9 cellular contexts compared by ENCODE assay signal in the genomic region with DNA sequence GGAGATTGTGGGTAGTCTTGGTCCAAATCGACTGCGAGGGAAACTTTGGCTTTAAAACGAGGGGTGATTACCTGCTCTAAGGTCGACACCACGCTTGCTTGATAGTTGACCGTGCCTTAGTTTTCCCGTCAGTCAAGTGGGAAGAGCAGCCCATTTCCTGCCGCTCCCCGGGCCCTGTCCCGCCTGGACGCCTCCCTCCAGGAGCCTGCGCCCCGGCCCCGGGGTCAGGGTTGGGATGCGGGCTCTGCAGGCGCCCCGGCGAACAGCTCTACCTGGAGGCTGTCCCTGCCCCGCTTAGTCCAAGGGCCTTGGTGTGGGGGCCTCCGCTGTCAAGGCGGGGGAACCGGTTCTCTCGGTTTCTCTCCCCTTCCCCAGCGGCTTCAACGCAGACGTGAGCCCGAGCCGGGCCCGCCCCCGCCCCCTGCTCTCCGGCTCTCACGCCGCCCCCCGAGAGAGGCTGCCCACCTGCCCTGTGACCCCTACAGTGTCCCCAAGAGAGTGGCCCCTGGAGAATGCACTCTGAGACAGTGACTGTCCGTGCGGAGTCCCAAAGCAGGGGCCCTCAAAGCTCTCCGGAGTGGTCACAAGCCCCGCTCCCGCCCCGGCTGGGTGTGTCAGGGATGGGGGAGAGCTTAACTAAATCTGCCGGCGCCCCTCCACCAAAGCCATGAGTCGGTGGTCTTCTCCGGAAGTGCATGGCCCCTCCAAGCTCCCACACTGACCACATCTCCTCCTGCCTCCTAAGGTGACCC.
DNase-seq lines count a peak whose midpoint lies in the region; ATAC-seq, FAIRE-seq and TF ChIP-seq lines count a peak whose summit lies in the region.
"Had no signal": no experiment of that assay in that cellular context is flagged by ENCODE, and none has a peak within 500 bp of the region (broad histone marks: within the 10 kb centered on the region; RNA-seq: fewer than 3 reads in every experiment).

No MANE protein-coding gene starts in this region.

- no peak overlapping the region for H3K14ac ChIP-seq in H1 (ENCODE audit: insufficient read length)

- peak overlapping the region; percentile 62 to 89 for H3K4me2 ChIP-seq in H1 (ENCODE audit: insufficient read depth in 1 of 2, low read depth in 2 of 2, low read length in 2 of 2)

- H3K23me2 ChIP-seq in H1 (ENCODE audit: low read depth, low read length) = peaks cover 14% of the 10 kb centered on the region; the same call in 1 of the 2 replicates

- no peaks in the 10 kb centered on the region for H3K9me3 ChIP-seq in CD4-positive, CD25-positive, alpha-beta regulatory T cell (ENCODE audit: control insufficient read depth in 2 of 2, low read length in 2 of 2)
- H3K9me3 ChIP-seq in NT2/D1 (ENCODE audit: insufficient read depth, low read length) (no peaks in the 10 kb centered on the region), H1 (ENCODE audit: insufficient read depth in 2 of 2, low read depth in 1 of 2, low read length in 1 of 2) (no peaks in the 10 kb centered on the region)

- H4K5ac ChIP-seq in H1 (ENCODE audit: insufficient read length, low read depth, low read length) = no peak overlapping the region

- peaks cover 45% of the 10 kb centered on the region for H3K4me1 ChIP-seq in CD4-positive, CD25-positive, alpha-beta regulatory T cell (ENCODE audit: control insufficient read depth, insufficient read depth, low read length, poor library complexity, severe bottlenecking)
- H3K4me1 ChIP-seq in NT2/D1 (ENCODE audit: insufficient read depth, insufficient read length) (peaks cover 25% of the 10 kb centered on the region), H1 (replicated peaks in 1 of 4; ENCODE audit: control insufficient read depth in 3 of 4, insufficient read depth in 4 of 4, low read length in 3 of 4) (peaks cover 3 to 24% (median 9%) of the 10 kb centered on the region in 4 experiments)

- DNase-seq in CD4-positive, CD25-positive, alpha-beta regulatory T cell = no peak
- DNase-seq in NT2/D1 (ENCODE audit: low read depth, low spot score) (no peak), H1 (ENCODE audit: low read depth in 1 of 2, low spot score in 2 of 2) (peak in 1 of 2 experiments; percentile 75), natural killer cell (no peak), HPDE6-E6E7 (ENCODE audit: extremely low spot score) (no peak), medulla oblongata (ENCODE audit: extremely low spot score) (no peak)
- DNase-seq in stimulated activated CD4-positive, alpha-beta T cell treated with anti-CD3 and anti-CD28 coated beads, Interleukin-15, amount 100 ng/mL, for 24 hours = no peak
- DNase-seq: NCI-H2081 treated with DMSO at 0.1 percent for 48 hours had no signal

- no peak overlapping the region for H2BK5ac ChIP-seq in H1 (ENCODE audit: low read depth, low read length)

- no peak overlapping the region for H2BK12ac ChIP-seq in H1 (ENCODE audit: low read depth, low read length)

- no peak overlapping the region for H3K4ac ChIP-seq in H1 (replicated peaks; ENCODE audit: insufficient read length, low read depth, low read length)

- H3K36me3 Mint-ChIP-seq in CD4-positive, CD25-positive, alpha-beta regulatory T cell = no peaks in the 10 kb centered on the region
- H3K36me3 Mint-ChIP-seq in natural killer cell = no peaks in the 10 kb centered on the region

- H3K27me3 Mint-ChIP-seq in CD4-positive, CD25-positive, alpha-beta regulatory T cell = peaks cover 13% of the 10 kb centered on the region
- H3K27me3 Mint-ChIP-seq in natural killer cell (ENCODE audit: low read depth in 2 of 2) = no peaks in the 10 kb centered on the region

- no peak for ATAC-seq in CD4-positive, CD25-positive, alpha-beta regulatory T cell (ENCODE audit: low read depth in 2 of 2)
- ATAC-seq in natural killer cell = no peak
- ATAC-seq in GM19397 (IDR thresholded peaks at IDR 0.05; ENCODE audit: unreplicated experiment) = no peak

- H3K79me2 ChIP-seq in H1 (ENCODE audit: control insufficient read depth in 1 of 2, insufficient read depth in 2 of 2, low read length in 2 of 2) = no peaks in the 10 kb centered on the region

- TF ChIP-seq RAD21 in H1 (IDR thresholded peaks at IDR 0.05 in 1 of 2, conservative IDR thresholded peaks at IDR 0.05 in 1 of 2; ENCODE audit: low read depth in 2 of 2, low read length in 2 of 2) = no peak

- no peaks in the 10 kb centered on the region for H3K79me1 ChIP-seq in H1 (ENCODE audit: low read depth, low read length)

- no peak overlapping the region for H4K91ac ChIP-seq in H1 (replicated peaks; ENCODE audit: insufficient read length, low read length)

- WGBS in H1 (ENCODE audit: extremely low coverage in 1 of 2, insufficient coverage in 1 of 2, insufficient read length in 1 of 2, insufficient replicate concordance in 2 of 2, low coverage in 1 of 2, low lambda C conversion rate in 2 of 2, missing lambda C conversion rate in 1 of 2), 2 experiments = 7% methylated on average over 27 of the region's 44 CpGs; no CpG with 5 or more reads in 1 of the 2 experiments

- POLR2A ChIA-PET in H1 (lab: Charles Lee; ENCODE audit: partially characterized antibody) = interaction anchor here (0.6 to 1.7 kb wide), 2 partner anchors 9 to 117 kb away, joined by 4 read pairs; a partner anchor contains a TSS

- H3K56ac ChIP-seq in H1 (replicated peaks; ENCODE audit: insufficient read length, low read depth, low read length) = no peak overlapping the region

- no peaks in the 10 kb centered on the region for H3K36me3 ChIP-seq in CD4-positive, CD25-positive, alpha-beta regulatory T cell (ENCODE audit: control insufficient read depth, insufficient read depth, low read length)
- H3K36me3 ChIP-seq in NT2/D1 (ENCODE audit: insufficient read depth, insufficient read length, low read length) = peaks cover 12% of the 10 kb centered on the region
- peaks cover 0 to 4% (median 0%) of the 10 kb centered on the region in 4 experiments; a peak in 1 of 8 replicates for H3K36me3 ChIP-seq in H1 (ENCODE audit: control insufficient read depth in 2 of 4, insufficient read depth in 4 of 4, low read length in 3 of 4)

- TF ChIP-seq POLR2A in H1 (IDR thresholded peaks at IDR 0.05; ENCODE audit: control extremely low read depth in 1 of 2, low read depth in 2 of 2, low read length in 2 of 2) = no peak

- no peak overlapping the region for H3K27ac ChIP-seq in CD4-positive, CD25-positive, alpha-beta regulatory T cell (ENCODE audit: insufficient read depth, low read length, poor library complexity, severe bottlenecking)
- no peak overlapping the region for H3K27ac ChIP-seq in H1 (ENCODE audit: low read depth, low read length)

- no peak overlapping the region for H2BK15ac ChIP-seq in H1 (ENCODE audit: low read length)

- H2AFZ ChIP-seq in H1 (ENCODE audit: low read length) = no peak overlapping the region

- H3K23ac ChIP-seq in H1 (ENCODE audit: insufficient read length) = no peak overlapping the region

- no peak overlapping the region for H2AK5ac ChIP-seq in H1 (ENCODE audit: low read depth, low read length)

- no peak for FAIRE-seq in H1 (lab: Jason Lieb, UNC)

- no peak overlapping the region for H2BK120ac ChIP-seq in H1 (replicated peaks; ENCODE audit: low read depth, low read length)

- no peaks in the 10 kb centered on the region for H3K27me3 ChIP-seq in CD4-positive, CD25-positive, alpha-beta regulatory T cell (ENCODE audit: control insufficient read depth, insufficient read depth, low read length)
- H3K27me3 ChIP-seq in NT2/D1 (ENCODE audit: insufficient read depth, insufficient read length) = peaks cover 81% of the 10 kb centered on the region
- H3K27me3 ChIP-seq in H1 (replicated peaks in 1 of 4; ENCODE audit: control insufficient read depth in 3 of 4, extremely low read depth in 1 of 4, insufficient read depth in 3 of 4, low read length in 3 of 4) = peaks cover 31 to 73% (median 65%) of the 10 kb centered on the region in 4 experiments

- H3K4me3 ChIP-seq in CD4-positive, CD25-positive, alpha-beta regulatory T cell (ENCODE audit: low read depth, low read length) = no peak overlapping the region
- H3K4me3 ChIP-seq in NT2/D1 (ENCODE audit: insufficient read length, low read depth) = peak overlapping the region; percentile 50
- H3K4me3 ChIP-seq in H1 (ENCODE audit: extremely low read depth in 1 of 4, insufficient read depth in 2 of 4, low read depth in 3 of 4, low read length in 4 of 4) = peak overlapping the region; percentile 33 to 68 (median 45)

- TF ChIP-seq CTCF in H1 (IDR thresholded peaks at IDR 0.05; ENCODE audit: control extremely low read depth in 1 of 3, insufficient read depth in 1 of 3, low read depth in 1 of 3, low read length in 3 of 3) (no peak), natural killer cell (IDR thresholded peaks at IDR 0.05) (no peak)

- H3K9ac ChIP-seq in NT2/D1 (ENCODE audit: insufficient read length, low read depth) (peak overlapping the region; percentile 42), H1 (replicated peaks in 1 of 4; ENCODE audit: extremely low read depth in 1 of 4, low read depth in 3 of 4, low read length in 3 of 4) (no peak overlapping the region)

- H3K9me3 Mint-ChIP-seq in CD4-positive, CD25-positive, alpha-beta regulatory T cell = no peaks in the 10 kb centered on the region
- no peaks in the 10 kb centered on the region for H3K9me3 Mint-ChIP-seq in natural killer cell

- H2BK20ac ChIP-seq in H1 (ENCODE audit: low read length) = no peak overlapping the region

- no peak overlapping the region for H4K8ac ChIP-seq in H1 (ENCODE audit: extremely low read depth, insufficient read depth, low read length)

- CTCF ChIA-PET in H1 (lab: Charles Lee; ENCODE audit: partially characterized antibody) = no interaction called here

- intact Hi-C loops in natural killer cell (cut with micrococcal nuclease) = loop anchor here (5.0 to 10.0 kb wide), 3 partner anchors 65 to 418 kb away; no protein-coding TSS in a partner anchor

- H3K4me3 Mint-ChIP-seq in CD4-positive, CD25-positive, alpha-beta regulatory T cell = peak overlapping the region; percentile 54 to 83 (median 70)
- H3K4me3 Mint-ChIP-seq in natural killer cell = peak overlapping the region; percentile 81

- TF ChIP-seq EP300 in H1 (IDR thresholded peaks at IDR 0.05; ENCODE audit: borderline replicate concordance in 1 of 2, low read depth in 2 of 2, low read length in 2 of 2) = no peak

- H3K27ac Mint-ChIP-seq in CD4-positive, CD25-positive, alpha-beta regulatory T cell = peak overlapping the region in 1 of 3 donors; percentile 71
- H3K27ac Mint-ChIP-seq in natural killer cell = peak overlapping the region in 1 of 2 donors; percentile 57

- H3K4me1 Mint-ChIP-seq in CD4-positive, CD25-positive, alpha-beta regulatory T cell = peaks cover 0 to 47% (median 11%) of the 10 kb centered on the region in 4 donors
- H3K4me1 Mint-ChIP-seq in natural killer cell = peaks cover 19 to 38% of the 10 kb centered on the region in 2 donors

- peaks cover 0 to 5% of the 10 kb centered on the region in 2 experiments for H4K20me1 ChIP-seq in H1 (replicated peaks in 1 of 2; ENCODE audit: control insufficient read depth in 1 of 2, insufficient read depth in 2 of 2, low read length in 2 of 2)

- no peak overlapping the region for H3K18ac ChIP-seq in H1 (ENCODE audit: extremely low read depth, low read length)

TF ChIP-seq in H1, 55 proteins besides CTCF, POLR2A, EP300 and RAD21 (continues in another document):
- no peak for TF ChIP-seq CREB1 (IDR thresholded peaks at IDR 0.05)
- TF ChIP-seq KDM4A (IDR thresholded peaks at IDR 0.05; ENCODE audit: low read depth, low read length, severe bottlenecking) = no peak
- TF ChIP-seq SUZ12 (IDR thresholded peaks at IDR 0.05; ENCODE audit: low read length) = peak; percentile 22; the same call in 1 of the 2 replicates
